ENCODE assay signal across 8 cellular contexts in genomic region chr14:73949752-73950734, GRCh38. TPM values are rescaled to one million over a fixed set of nuclear protein-coding genes. Genes with fewer than 3 reads are reported as not detected.
A peak's percentile ranks its signal among the peaks of the same experiment; 100 is the strongest.
DNase-seq lines count a peak whose midpoint lies in the region; ATAC-seq and TF ChIP-seq lines count a peak whose summit lies in the region.

Gene COQ6, plus strand, starts transcription at chr14:73950302. Its CDS starts 31 bp downstream, at chr14:73950333.
Gene FAM161B, minus strand, starts transcription at chr14:73950094. Its CDS starts 68 bp downstream, at chr14:73950026.

- H3K4me3 ChIP-seq in Caco-2 (ENCODE audit: low read depth, low read length) (peak within 1 kb of the TSS; percentile 78), endodermal cell (ENCODE audit: low read length) (peak within 1 kb of the TSS; percentile 85)

- peak within 1 kb of the TSS; percentile 92 for H3K27ac ChIP-seq in endodermal cell (ENCODE audit: low read depth, low read length)

- TSS peak; percentile 57 for BruUV-seq in Caco-2 (replicated peaks; lab: Mats Ljungman, UMichigan)

- TF ChIP-seq CTCF in Caco-2 (IDR thresholded peaks at IDR 0.05; ENCODE audit: insufficient read depth in 1 of 2, low read depth in 1 of 2, low read length in 1 of 2, severe bottlenecking in 1 of 2, unreplicated experiment in 1 of 2) (peak in 1 of 2 experiments; percentile 13), endodermal cell (conservative IDR thresholded peaks at IDR 0.05) (no peak)

- H3K9me3 ChIP-seq in Caco-2 (no peaks in the 10 kb centered on the region), endodermal cell (ENCODE audit: control insufficient read depth, low read length) (no peaks in the 10 kb centered on the region)

- 0 to 1% methylated on average over 36 to 70 of the region's 70 CpGs for WGBS in endodermal cell (ENCODE audit: insufficient coverage in 1 of 2, insufficient read length in 1 of 2), 2 experiments

- H3K36me3 ChIP-seq in Caco-2 (ENCODE audit: control insufficient read depth, insufficient read depth, low read length) (no peaks in the 10 kb centered on the region), endodermal cell (ENCODE audit: control insufficient read depth, insufficient read depth, low read length) (peaks cover 9% of the 10 kb centered on the region)

- H3K27me3 Mint-ChIP-seq in Caco-2 (ENCODE audit: insufficient read depth, unreplicated experiment) = no peaks in the 10 kb centered on the region
- H3K27me3 Mint-ChIP-seq in endodermal cell (ENCODE audit: insufficient read depth) = peaks cover 28% of the 10 kb centered on the region

- H3K4me1 ChIP-seq in Caco-2 = peaks cover 15% of the 10 kb centered on the region
- no peaks in the 10 kb centered on the region for H3K4me1 ChIP-seq in endodermal cell (ENCODE audit: control insufficient read depth, insufficient read depth, low read length)

- H3K9ac ChIP-seq in endodermal cell (ENCODE audit: extremely low read depth, low read length, poor library complexity, severe bottlenecking) = peak within 1 kb of the TSS; percentile 79

- H3K4me3 Mint-ChIP-seq in Caco-2 (ENCODE audit: unreplicated experiment) (peak within 1 kb of the TSS; percentile 93), endodermal cell (peak within 1 kb of the TSS; percentile 84)

- DNase-seq in Caco-2 = peak; percentile 96 to 97
- DNase-seq in HT1080 (ENCODE audit: low read depth) = peak; percentile 98
- peak; percentile 97 for DNase-seq in NOMO-1 treated with DMSO at 0.1 percent for 48 hours (lab: John Stamatoyannopoulos, UW; ENCODE audit: unreplicated experiment)
- DNase-seq in activated CD8-positive, alpha-beta memory T cell treated with anti-CD3 and anti-CD28 coated beads, Interleukin-2, amount 50 U/mL, for 1 hour (ENCODE audit: extremely low read depth) = peak; percentile 84
- DNase-seq in endodermal cell = peak; percentile 98
- DNase-seq in mesenteric fat pad (ENCODE audit: low spot score) = peak; percentile 95
- peak; percentile 72 for DNase-seq in stimulated activated CD8-positive, alpha-beta memory T cell treated with anti-CD3 and anti-CD28 coated beads, Interleukin-15, amount 100 ng/mL, for 24 hours (ENCODE audit: low read depth)

- POLR2A ChIA-PET in Caco-2 (lab: Charles Lee) = interaction anchor here (0.5 to 1.3 kb wide), 14 partner anchors 10 to 400 kb away, joined by 3 to 13 read pairs (median 4); partner anchors contain the start of genes ABCD4, PNMA1, PTGR2 and ZNF410

- intact Hi-C loops in Caco-2 (cut with micrococcal nuclease; ENCODE audit: unreplicated experiment) = loop anchor here (2.0 to 5.0 kb wide), 4 partner anchors 47 to 79 kb away; partner anchors contain the start of gene ZNF410

- peak within 1 kb of the TSS; percentile 81 for H3K27ac Mint-ChIP-seq in Caco-2 (ENCODE audit: unreplicated experiment)
- peak within 1 kb of the TSS; percentile 96 for H3K27ac Mint-ChIP-seq in endodermal cell

- H3K36me3 Mint-ChIP-seq in Caco-2 (ENCODE audit: insufficient read depth, unreplicated experiment) = peaks cover 9% of the 10 kb centered on the region
- peaks cover 12% of the 10 kb centered on the region for H3K36me3 Mint-ChIP-seq in endodermal cell (ENCODE audit: low read depth)

- H3K27me3 ChIP-seq in Caco-2 (replicated peaks; ENCODE audit: control insufficient read depth, insufficient read depth, low read length) (peaks cover 2% of the 10 kb centered on the region; the same call in 1 of the 2 replicates), endodermal cell (ENCODE audit: control insufficient read depth, insufficient read depth, low read length, poor library complexity, severe bottlenecking) (peaks cover 32% of the 10 kb centered on the region)

- peak; percentile 87 for ATAC-seq in GM21360 (IDR thresholded peaks at IDR 0.05; ENCODE audit: unreplicated experiment)

- no peaks in the 10 kb centered on the region for H3K4me1 Mint-ChIP-seq in Caco-2 (ENCODE audit: low read depth, unreplicated experiment)
- H3K4me1 Mint-ChIP-seq in endodermal cell = peaks cover 2% of the 10 kb centered on the region

- H3K9me3 Mint-ChIP-seq in Caco-2 (ENCODE audit: unreplicated experiment) = no peaks in the 10 kb centered on the region
- H3K9me3 Mint-ChIP-seq in endodermal cell = no peaks in the 10 kb centered on the region

- CTCF ChIA-PET in Caco-2 (lab: Charles Lee) = interaction anchor here (0.5 to 1.3 kb wide), 6 partner anchors 8 to 1992 kb away, joined by 3 to 5 read pairs (median 4); partner anchors contain the start of genes BBOF1 and ENTPD5

RNA-seq across cellular contexts. Expression of gene COQ6, which starts in this region (rescaled TPM):
- 18.0 and 21.3 TPM in 2 replicates for total RNA-seq in Caco-2 (2022)
- 17.4 and 29.0 TPM in 2 replicates for total RNA-seq in HT1080 (2014; rRNA removed; shearing (Covaris generic))
- 19.1 and 22.0 TPM in 2 replicates for polyA plus RNA-seq in HT1080 (2015; cell fraction: cytosol; rRNA removed)
- polyA plus RNA-seq in HT1080 (2015; cell fraction: nucleus; rRNA removed) = 56.2 and 59.6 TPM in 2 replicates
- total RNA-seq in endodermal cell = 10 to 100 TPM; 18.0 to 18.1 TPM
- 18.3 TPM for polyA plus RNA-seq in endodermal cell (2013, experiment 1 of 2)
- polyA plus RNA-seq in endodermal cell (2013, experiment 2 of 2) = 14.0 TPM
- total RNA-seq in mesenteric fat pad = 17.1 TPM

RNA-seq across cellular contexts. Expression of gene FAM161B, which starts in this region (rescaled TPM):
- total RNA-seq in Caco-2 (2022) (1.4 and 1.6 TPM in 2 replicates), endodermal cell (1 to 10 TPM in 1 of 2 donors, under 1 TPM in 1; 0.97 to 1.3 TPM), mesenteric fat pad (2.7 TPM)
- total RNA-seq in HT1080 (2014; rRNA removed; shearing (Covaris generic)) = 1.8 and 2.0 TPM in 2 replicates
- 0.98 and 1.5 TPM in 2 replicates for polyA plus RNA-seq in HT1080 (2015; cell fraction: cytosol; rRNA removed)
- 2.3 and 2.8 TPM in 2 replicates for polyA plus RNA-seq in HT1080 (2015; cell fraction: nucleus; rRNA removed)
- 3.7 TPM for polyA plus RNA-seq in endodermal cell (2013, experiment 1 of 2)
- polyA plus RNA-seq in endodermal cell (2013, experiment 2 of 2) = 2.6 TPM

Comparison
In these comparisons a context has a peak if more than half of its experiments do, and no peak if none do; other contexts are left out.
1. Peak in every context shown above with its lines: DNase-seq, ATAC-seq, H3K4me3 ChIP-seq and H3K27ac ChIP-seq.